21 cellular contexts compared by ENCODE assay signal in the genomic region with DNA sequence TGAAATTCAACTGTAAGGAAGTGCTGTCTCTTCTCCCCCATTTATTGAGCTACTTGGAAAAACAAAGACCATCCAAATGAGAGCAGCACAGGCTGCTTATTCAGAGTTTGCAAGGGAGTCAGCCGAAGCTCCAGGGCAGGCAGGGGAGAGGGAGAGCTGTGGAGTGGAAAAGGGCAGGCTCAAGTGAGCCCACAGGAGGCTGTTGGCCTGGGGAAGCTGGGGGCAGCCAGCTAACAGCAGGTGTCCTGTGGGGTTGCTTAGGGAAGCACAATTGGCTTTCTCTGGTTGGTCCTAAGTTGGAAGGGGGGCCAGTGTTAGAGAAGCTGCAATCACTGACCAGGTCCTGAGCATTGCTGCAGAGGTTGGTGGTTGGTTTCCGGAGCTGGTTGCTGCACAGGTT. TPM values are rescaled to one million over a fixed set of nuclear protein-coding genes. Genes with fewer than 3 reads are reported as not detected.
DNase-seq lines count a peak whose midpoint lies in the region; ATAC-seq and TF ChIP-seq lines count a peak whose summit lies in the region.
"Had no signal": no experiment of that assay in that cellular context is flagged by ENCODE, and none has a peak within 500 bp of the region (broad histone marks: within the 10 kb centered on the region; RNA-seq: fewer than 3 reads in every experiment).

No MANE protein-coding gene starts in this region.

- H3K27me3 ChIP-seq in GM23338 (ENCODE audit: insufficient read depth), result no peaks in the 10 kb centered on the region
- H3K27me3 ChIP-seq: SJCRH30 had no signal

- peaks cover 20% of the 10 kb centered on the region for H3K4me1 Mint-ChIP-seq in GM23338
- peaks cover 7% of the 10 kb centered on the region for H3K4me1 Mint-ChIP-seq in activated B cell treated with CpG ODN at 0.5 μM for 24 hours
- peaks cover 20% of the 10 kb centered on the region for H3K4me1 Mint-ChIP-seq in stimulated activated memory B cell treated with anti-CD40 and anti-IgM and Interleukin-4, amounts not matched to agents 10 μg/mL and 1 μg/mL and 100 μg/mL, for 72 hours
- H3K4me1 Mint-ChIP-seq: CD14-positive monocyte had no signal

- H2AFZ ChIP-seq in GM23338, result no peak overlapping the region

- peak; percentile 9; the same call in 2 of the 3 replicates for ATAC-seq in GM23338
- ATAC-seq in activated B cell treated with CpG ODN at 0.5 μM for 24 hours (ENCODE audit: low read depth), result no peak
- ATAC-seq in stimulated activated memory B cell treated with anti-CD40 and anti-IgM and Interleukin-4, amounts not matched to agents 10 μg/mL and 1 μg/mL and 100 μg/mL, for 72 hours, result no peak
- ATAC-seq in HG03095 (IDR thresholded peaks at IDR 0.05; ENCODE audit: unreplicated experiment), result no peak
- ATAC-seq: A549 had no signal

- H3K4me3 ChIP-seq in GM23338, result no peak overlapping the region
- H3K4me3 ChIP-seq: A549, SJCRH30 had no signal

- H4K20me1 ChIP-seq in GM23338 (replicated peaks; ENCODE audit: insufficient read depth), result no peaks in the 10 kb centered on the region

- no peaks in the 10 kb centered on the region for H3K9me2 ChIP-seq in GM23338 (ENCODE audit: insufficient read depth)

- CTCF ChIA-PET in activated B cell treated with CpG ODN at 0.5 μM for 24 hours (lab: Charles Lee), result no interaction called here

- H3K9me3 Mint-ChIP-seq in GM23338 (no peaks in the 10 kb centered on the region), activated B cell treated with CpG ODN at 0.5 μM for 24 hours (no peaks in the 10 kb centered on the region)
- no peaks in the 10 kb centered on the region for H3K9me3 Mint-ChIP-seq in stimulated activated memory B cell treated with anti-CD40 and anti-IgM and Interleukin-4, amounts not matched to agents 10 μg/mL and 1 μg/mL and 100 μg/mL, for 72 hours
- H3K9me3 Mint-ChIP-seq: CD14-positive monocyte, H9 had no signal

- H3F3A ChIP-seq in GM23338 (replicated peaks; ENCODE audit: low read depth), result peaks cover 7% of the 10 kb centered on the region; the same call in 1 of the 2 replicates

- intact Hi-C loops in activated B cell treated with CpG ODN at 0.5 μM for 24 hours (cut with micrococcal nuclease), result no loop called here

- POLR2A ChIA-PET in activated B cell treated with CpG ODN at 0.5 μM for 24 hours (lab: Charles Lee), result no interaction called here

- peaks cover 23% of the 10 kb centered on the region for H3K27me3 Mint-ChIP-seq in GM23338 (ENCODE audit: insufficient read depth, low read depth, poor library complexity)
- H3K27me3 Mint-ChIP-seq in activated B cell treated with CpG ODN at 0.5 μM for 24 hours, result no peaks in the 10 kb centered on the region
- H3K27me3 Mint-ChIP-seq in stimulated activated memory B cell treated with anti-CD40 and anti-IgM and Interleukin-4, amounts not matched to agents 10 μg/mL and 1 μg/mL and 100 μg/mL, for 72 hours, result no peaks in the 10 kb centered on the region
- H3K27me3 Mint-ChIP-seq: B cell had no signal

- H3K36me3 Mint-ChIP-seq in GM23338 (ENCODE audit: low read depth) (no peaks in the 10 kb centered on the region), activated B cell treated with CpG ODN at 0.5 μM for 24 hours (ENCODE audit: low read depth) (peaks cover 27% of the 10 kb centered on the region)
- peaks cover 5% of the 10 kb centered on the region for H3K36me3 Mint-ChIP-seq in stimulated activated memory B cell treated with anti-CD40 and anti-IgM and Interleukin-4, amounts not matched to agents 10 μg/mL and 1 μg/mL and 100 μg/mL, for 72 hours

- no peak overlapping the region for H3K27ac ChIP-seq in GM23338 (ENCODE audit: low read depth)
- H3K27ac ChIP-seq: A549, SJCRH30 had no signal

- H3K36me3 ChIP-seq in GM23338 (ENCODE audit: insufficient read depth), result no peaks in the 10 kb centered on the region
- H3K36me3 ChIP-seq: SJCRH30 had no signal

- TF ChIP-seq CTCF in GM23338 (conservative IDR thresholded peaks at IDR 0.05; ENCODE audit: low read depth in 2 of 2) (no peak), activated B cell treated with CpG ODN at 0.5 μM for 24 hours (IDR thresholded peaks at IDR 0.05) (no peak)

- no peak overlapping the region for H3K4me2 ChIP-seq in GM23338
- H3K4me2 ChIP-seq: A549 had no signal

- H3K4me3 Mint-ChIP-seq in GM23338 (no peak overlapping the region), activated B cell treated with CpG ODN at 0.5 μM for 24 hours (no peak overlapping the region)
- no peak overlapping the region for H3K4me3 Mint-ChIP-seq in stimulated activated memory B cell treated with anti-CD40 and anti-IgM and Interleukin-4, amounts not matched to agents 10 μg/mL and 1 μg/mL and 100 μg/mL, for 72 hours
- H3K4me3 Mint-ChIP-seq: B cell, CD14-positive monocyte, H9 had no signal

- no peak for DNase-seq in GM23338 (ENCODE audit: low spot score)
- no peak for DNase-seq in activated B cell treated with CpG ODN at 0.5 μM for 24 hours
- peak; percentile 47 for DNase-seq in myocyte (ENCODE audit: low read depth)
- no peak for DNase-seq in NCI-H1694 treated with DMSO at 0.1 percent for 48 hours (lab: John Stamatoyannopoulos, UW)
- DNase-seq in NCI-H1092 treated with DMSO at 0.1 percent for 48 hours (lab: John Stamatoyannopoulos, UW), result no peak
- DNase-seq: DMS53, GF-D8, H9, KG1, NCI-H1092, NCI-H1436 treated with DMSO at 0.1 percent for 48 hours, NCI-H2081, NCI-H2171, NCI-H524 treated with DMSO at 0.1 percent for 48 hours, NCI-H82, SJCRH30 had no signal

- H3K79me2 ChIP-seq in GM23338 (replicated peaks; ENCODE audit: insufficient read depth), result no peaks in the 10 kb centered on the region

- peaks cover 21% of the 10 kb centered on the region for H3K4me1 ChIP-seq in GM23338 (ENCODE audit: insufficient read depth)
- H3K4me1 ChIP-seq: A549, SJCRH30 had no signal

- no peak overlapping the region for H3K27ac Mint-ChIP-seq in GM23338
- peak overlapping the region; percentile 70 for H3K27ac Mint-ChIP-seq in activated B cell treated with CpG ODN at 0.5 μM for 24 hours
- peak overlapping the region; percentile 31 for H3K27ac Mint-ChIP-seq in stimulated activated memory B cell treated with anti-CD40 and anti-IgM and Interleukin-4, amounts not matched to agents 10 μg/mL and 1 μg/mL and 100 μg/mL, for 72 hours

TF ChIP-seq in GM23338, 12 proteins besides CTCF, POLR2A, EP300 and RAD21 (continues in another document):
- TF ChIP-seq, protein P1, sequence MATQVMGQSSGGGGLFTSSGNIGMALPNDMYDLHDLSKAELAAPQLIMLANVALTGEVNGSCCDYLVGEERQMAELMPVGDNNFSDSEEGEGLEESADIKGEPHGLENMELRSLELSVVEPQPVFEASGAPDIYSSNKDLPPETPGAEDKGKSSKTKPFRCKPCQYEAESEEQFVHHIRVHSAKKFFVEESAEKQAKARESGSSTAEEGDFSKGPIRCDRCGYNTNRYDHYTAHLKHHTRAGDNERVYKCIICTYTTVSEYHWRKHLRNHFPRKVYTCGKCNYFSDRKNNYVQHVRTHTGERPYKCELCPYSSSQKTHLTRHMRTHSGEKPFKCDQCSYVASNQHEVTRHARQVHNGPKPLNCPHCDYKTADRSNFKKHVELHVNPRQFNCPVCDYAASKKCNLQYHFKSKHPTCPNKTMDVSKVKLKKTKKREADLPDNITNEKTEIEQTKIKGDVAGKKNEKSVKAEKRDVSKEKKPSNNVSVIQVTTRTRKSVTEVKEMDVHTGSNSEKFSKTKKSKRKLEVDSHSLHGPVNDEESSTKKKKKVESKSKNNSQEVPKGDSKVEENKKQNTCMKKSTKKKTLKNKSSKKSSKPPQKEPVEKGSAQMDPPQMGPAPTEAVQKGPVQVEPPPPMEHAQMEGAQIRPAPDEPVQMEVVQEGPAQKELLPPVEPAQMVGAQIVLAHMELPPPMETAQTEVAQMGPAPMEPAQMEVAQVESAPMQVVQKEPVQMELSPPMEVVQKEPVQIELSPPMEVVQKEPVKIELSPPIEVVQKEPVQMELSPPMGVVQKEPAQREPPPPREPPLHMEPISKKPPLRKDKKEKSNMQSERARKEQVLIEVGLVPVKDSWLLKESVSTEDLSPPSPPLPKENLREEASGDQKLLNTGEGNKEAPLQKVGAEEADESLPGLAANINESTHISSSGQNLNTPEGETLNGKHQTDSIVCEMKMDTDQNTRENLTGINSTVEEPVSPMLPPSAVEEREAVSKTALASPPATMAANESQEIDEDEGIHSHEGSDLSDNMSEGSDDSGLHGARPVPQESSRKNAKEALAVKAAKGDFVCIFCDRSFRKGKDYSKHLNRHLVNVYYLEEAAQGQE (IDR thresholded peaks at IDR 0.05; ENCODE audit: unreplicated experiment), result no peak
- no peak for TF ChIP-seq STAT1 (IDR thresholded peaks at IDR 0.05; ENCODE audit: unreplicated experiment)

RNA-seq across cellular contexts. Expression of a gene that starts 23.9 kb away (rescaled TPM):
- 5.7 and 7.3 TPM in 2 replicates for total RNA-seq in GM23338 (2014; rRNA removed; shearing (Covaris generic))
- 7.3 and 7.6 TPM in 2 replicates for polyA plus RNA-seq in GM23338 (2016; fragmentation: Nextera tagmentation; extraction: Ambion mirVana)
- total RNA-seq in activated B cell treated with CpG ODN at 0.5 μM for 24 hours (14.2 and 17.5 TPM in 2 replicates), myocyte (24.6 and 28.1 TPM in 2 replicates)
- polyA plus RNA-seq in myocyte (2012), result 11.5 TPM

RNA-seq across cellular contexts. Expression of a gene that starts 50.6 kb away (rescaled TPM):
- total RNA-seq in GM23338 (2014; rRNA removed; shearing (Covaris generic)), result 59.3 and 59.5 TPM in 2 replicates
- 38.0 and 38.9 TPM in 2 replicates for polyA plus RNA-seq in GM23338 (2016; fragmentation: Nextera tagmentation; extraction: Ambion mirVana)
- 20.8 and 22.6 TPM in 2 replicates for total RNA-seq in activated B cell treated with CpG ODN at 0.5 μM for 24 hours
- total RNA-seq in myocyte, result 38.0 and 48.0 TPM in 2 replicates
- 28.7 TPM for polyA plus RNA-seq in myocyte (2012)

RNA-seq across cellular contexts. Expression of a gene that starts 54.3 kb away (rescaled TPM):
- 95.1 and 112 TPM in 2 replicates for total RNA-seq in GM23338 (2014; rRNA removed; shearing (Covaris generic))
- 40.9 and 45.0 TPM in 2 replicates for polyA plus RNA-seq in GM23338 (2016; fragmentation: Nextera tagmentation; extraction: Ambion mirVana)
- total RNA-seq in activated B cell treated with CpG ODN at 0.5 μM for 24 hours (33.3 and 37.9 TPM in 2 replicates), myocyte (51.4 and 55.8 TPM in 2 replicates)
- 28.6 TPM for polyA plus RNA-seq in myocyte (2012)

RNA-seq across cellular contexts. Expression of a gene that starts 54.4 kb away (rescaled TPM):
- total RNA-seq in GM23338 (2014; rRNA removed; shearing (Covaris generic)), result 86.5 and 102 TPM in 2 replicates
- polyA plus RNA-seq in GM23338 (2016; fragmentation: Nextera tagmentation; extraction: Ambion mirVana), result 99.3 and 109 TPM in 2 replicates
- total RNA-seq in activated B cell treated with CpG ODN at 0.5 μM for 24 hours, result 121 and 122 TPM in 2 replicates
- 90.9 and 101 TPM in 2 replicates for total RNA-seq in myocyte
- 63.8 TPM for polyA plus RNA-seq in myocyte (2012)
